ENCODE assay signal across 20 cellular contexts in the genomic region with DNA sequence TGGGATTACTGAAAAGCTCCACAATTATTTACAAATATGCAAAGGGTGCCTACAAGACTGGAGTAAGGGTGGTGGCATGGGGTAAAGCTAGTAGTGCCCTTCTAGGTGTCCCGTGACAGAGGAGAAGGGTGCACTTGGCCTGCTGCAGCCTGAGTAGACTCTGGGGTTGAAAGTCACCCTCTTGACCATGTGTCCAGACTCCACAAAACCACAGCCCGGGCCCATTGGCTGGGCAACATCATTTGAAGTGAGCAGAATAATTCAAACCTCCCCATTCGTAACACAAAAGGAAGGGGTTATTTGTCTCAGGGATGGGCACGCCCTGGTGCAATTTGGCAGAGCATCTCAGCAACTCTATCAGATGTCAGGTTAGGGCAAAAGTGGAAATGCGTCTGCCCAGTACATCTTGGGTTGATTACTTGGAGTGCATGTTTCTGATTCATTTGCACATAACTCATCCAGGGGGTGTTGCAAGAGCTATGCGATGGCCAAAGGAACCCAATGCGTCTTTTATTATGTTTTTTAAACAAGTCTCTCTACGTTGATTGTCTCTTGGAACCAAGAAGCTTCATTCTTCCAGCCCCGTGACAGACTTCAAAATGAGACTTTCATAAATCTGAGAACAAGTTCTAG. TPM values are rescaled to one million over a fixed set of nuclear protein-coding genes. Genes with fewer than 3 reads are reported as not detected.
A peak's percentile ranks its signal among the peaks of the same experiment; 100 is the strongest.
DNase-seq lines count a peak whose midpoint lies in the region; ATAC-seq, FAIRE-seq and TF ChIP-seq lines count a peak whose summit lies in the region.
"Had no signal": no experiment of that assay in that cellular context is flagged by ENCODE, and none has a peak within 500 bp of the region (broad histone marks: within the 10 kb centered on the region; RNA-seq: fewer than 3 reads in every experiment).

No MANE protein-coding gene starts in this region.

- H3K4me1 ChIP-seq in subcutaneous abdominal adipose tissue (ENCODE audit: control insufficient read depth in 5 of 5, insufficient read depth in 5 of 5, low read length in 5 of 5), result peaks cover 0 to 8% (median 0%) of the 10 kb centered on the region in 5 donors
- H3K4me1 ChIP-seq: HAP-1 had no signal

- no peaks in the 10 kb centered on the region for H3K9me3 Mint-ChIP-seq in activated CD8-positive, alpha-beta memory T cell treated with anti-CD3 and anti-CD28 coated beads, Interleukin-2, amount 10 ng/mL, durations not matched to agents 7 days and 5 days (ENCODE audit: low read depth)

- H3K9ac ChIP-seq in subcutaneous abdominal adipose tissue (ENCODE audit: low read length in 5 of 5), result no peak overlapping the region
- H3K9ac ChIP-seq: BLaER1 treated with 17β-estradiol and CSF1 and Interleukin-3, amounts not matched to agents 10 nM and 100 nM had no signal

- H3K27me3 Mint-ChIP-seq in activated CD8-positive, alpha-beta memory T cell treated with anti-CD3 and anti-CD28 coated beads, Interleukin-2, amount 10 ng/mL, durations not matched to agents 7 days and 5 days, result peaks cover 2% of the 10 kb centered on the region

- H3K9me3 ChIP-seq in subcutaneous abdominal adipose tissue (ENCODE audit: control insufficient read depth in 5 of 5, low read length in 5 of 5), result peaks cover 0 to 3% (median 0%) of the 10 kb centered on the region in 5 donors
- H3K9me3 ChIP-seq: HAP-1 had no signal

- H3K4me3 ChIP-seq in AG10803 (ENCODE audit: low read length) (no peak overlapping the region), fibroblast of the aortic adventitia (ENCODE audit: low read depth, low read length) (no peak overlapping the region), subcutaneous abdominal adipose tissue (ENCODE audit: low read depth in 1 of 5, low read length in 5 of 5) (no peak overlapping the region)
- H3K4me3 ChIP-seq: BLaER1 treated with 17β-estradiol and CSF1 and Interleukin-3, amounts not matched to agents 10 nM and 100 nM; HAP-1 had no signal

- ATAC-seq in activated CD8-positive, alpha-beta memory T cell treated with anti-CD3 and anti-CD28 coated beads, Interleukin-2, amount 10 ng/mL, durations not matched to agents 7 days and 5 days, result no peak
- ATAC-seq: Panc1 had no signal

- no peak for TF ChIP-seq CTCF in AG10803 (conservative IDR thresholded peaks at IDR 0.05; ENCODE audit: low read length)
- TF ChIP-seq CTCF in fibroblast of the aortic adventitia (IDR thresholded peaks at IDR 0.05; ENCODE audit: insufficient read depth, low read length), result no peak

- no peaks in the 10 kb centered on the region for H3K36me3 Mint-ChIP-seq in activated CD8-positive, alpha-beta memory T cell treated with anti-CD3 and anti-CD28 coated beads, Interleukin-2, amount 10 ng/mL, durations not matched to agents 7 days and 5 days

- H3K4me3 Mint-ChIP-seq in activated CD8-positive, alpha-beta memory T cell treated with anti-CD3 and anti-CD28 coated beads, Interleukin-2, amount 10 ng/mL, durations not matched to agents 7 days and 5 days, result no peak overlapping the region

- H3K36me3 ChIP-seq in subcutaneous abdominal adipose tissue (ENCODE audit: control insufficient read depth in 5 of 5, insufficient read depth in 5 of 5, low read length in 5 of 5), result peaks cover 0 to 3% (median 0%) of the 10 kb centered on the region in 5 donors
- H3K36me3 ChIP-seq: BLaER1 treated with 17β-estradiol and CSF1 and Interleukin-3, amounts not matched to agents 10 nM and 100 nM; HAP-1 had no signal

- peak overlapping the region; percentile 30 for H3K27ac ChIP-seq in subcutaneous abdominal adipose tissue (ENCODE audit: low read depth, low read length)
- H3K27ac ChIP-seq: BLaER1 treated with 17β-estradiol and CSF1 and Interleukin-3, amounts not matched to agents 10 nM and 100 nM had no signal

- H3K27ac Mint-ChIP-seq in activated CD8-positive, alpha-beta memory T cell treated with anti-CD3 and anti-CD28 coated beads, Interleukin-2, amount 10 ng/mL, durations not matched to agents 7 days and 5 days, result no peak overlapping the region

- FAIRE-seq in RCC 7860 (lab: Jason Lieb, UNC), result no peak
- FAIRE-seq: GM18507 had no signal

- DNase-seq in AG10803 (ENCODE audit: low read depth) (peak; percentile 57), RPMI7951 (ENCODE audit: low read depth) (peak; percentile 24), fibroblast of the aortic adventitia (ENCODE audit: low read depth) (peak; percentile 28), retina (no peak), RCC 7860 (ENCODE audit: low spot score) (no peak), ureter (ENCODE audit: low spot score) (no peak)
- no peak for DNase-seq in activated CD8-positive, alpha-beta memory T cell treated with anti-CD3 and anti-CD28 coated beads, Interleukin-2, amount 10 ng/mL, durations not matched to agents 7 days and 5 days
- DNase-seq: DMS 273 treated with DMSO at 0.1 percent for 48 hours, Kasumi-1, NCI-H1417, NCI-H2029, NCI-H2171 treated with DMSO at 0.1 percent for 48 hours, NCI-H774, SIG-M5 had no signal

- H3K27me3 ChIP-seq in subcutaneous abdominal adipose tissue (ENCODE audit: control insufficient read depth in 5 of 5, insufficient read depth in 4 of 5, low read length in 5 of 5), result peaks cover 0 to 4% (median 0%) of the 10 kb centered on the region in 5 donors

- no peaks in the 10 kb centered on the region for H3K4me1 Mint-ChIP-seq in activated CD8-positive, alpha-beta memory T cell treated with anti-CD3 and anti-CD28 coated beads, Interleukin-2, amount 10 ng/mL, durations not matched to agents 7 days and 5 days

- CTCF ChIA-PET in activated CD8-positive, alpha-beta memory T cell treated with anti-CD3 and anti-CD28 coated beads, Interleukin-2, amount 10 ng/mL, durations not matched to agents 7 days and 5 days (lab: Charles Lee), result no interaction called here

RNA-seq across cellular contexts. Expression of gene ISM1, which starts 56.7 kb away (rescaled TPM):
- 0.39 and 0.48 TPM in 2 replicates for total RNA-seq in RPMI7951 (2014; rRNA removed; shearing (Covaris generic))
- 1.1 TPM in 1 of 2 replicates, not detected in the other for total RNA-seq in fibroblast of the aortic adventitia (ENCODE audit: low replicate concordance)
- total RNA-seq in ureter, result 8.4 TPM
- under 1 TPM; 0.12 to 0.23 TPM for total RNA-seq in activated CD8-positive, alpha-beta memory T cell treated with anti-CD3 and anti-CD28 coated beads, Interleukin-2, amount 10 ng/mL, durations not matched to agents 7 days and 5 days
- total RNA-seq: NCI-H460 had no signal

Comparison
In these comparisons a context has a peak if more than half of its experiments do, and no peak if none do; other contexts are left out.
1. DNase-seq: peak in AG10803 (single experiment), RPMI7951 (single experiment) and fibroblast of the aortic adventitia (single experiment); none in retina (single experiment), RCC 7860 (single experiment), ureter (single experiment) and activated CD8-positive, alpha-beta memory T cell treated with anti-CD3 and anti-CD28 coated beads, Interleukin-2, amount 10 ng/mL, durations not matched to agents 7 days and 5 days (single experiment).